Comparison of ENCODE assay signal across 14 cellular contexts in the genomic region with DNA sequence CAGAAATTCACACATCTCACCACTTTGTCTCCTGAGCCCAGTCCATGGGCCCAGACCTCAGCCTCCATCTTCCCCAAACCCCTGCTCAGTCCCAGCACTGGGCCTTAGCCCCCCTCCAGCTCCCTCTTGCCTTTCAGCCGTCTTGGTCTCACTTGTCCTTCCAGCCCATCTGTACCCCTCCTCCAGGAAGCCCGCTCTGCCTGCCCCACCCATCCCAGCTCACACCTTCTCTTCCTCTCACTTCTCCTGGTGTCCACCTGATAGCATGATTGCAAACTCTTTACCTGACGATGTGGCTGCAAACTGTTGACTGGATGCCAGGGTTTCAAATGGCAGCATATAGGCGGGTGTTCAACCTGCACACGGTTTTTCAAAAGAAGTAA.
DNase-seq lines count a peak whose midpoint lies in the region; ATAC-seq and TF ChIP-seq lines count a peak whose summit lies in the region.
"Had no signal": no experiment of that assay in that cellular context is flagged by ENCODE, and none has a peak within 500 bp of the region (broad histone marks: within the 10 kb centered on the region; RNA-seq: fewer than 3 reads in every experiment).

No MANE protein-coding gene starts in this region.

- no peaks in the 10 kb centered on the region for H3K27me3 Mint-ChIP-seq in T-helper 1 cell treated with Interleukin-12 subunit alpha and Interleukin-12 subunit beta and Interleukin-4 antibody, amounts not matched to agents 30 μg/mL and 1 μg/mL, for 36 hours (ENCODE audit: low read depth)
- no peaks in the 10 kb centered on the region for H3K27me3 Mint-ChIP-seq in stimulated activated naive CD8-positive, alpha-beta T cell treated with anti-CD3 and anti-CD28 coated beads, Interleukin-15, Interleukin-2, amounts not matched to agents 100 ng/mL and 50 ng/mL, for 24 hours
- no peaks in the 10 kb centered on the region for H3K27me3 Mint-ChIP-seq in activated CD4-positive, alpha-beta memory T cell treated with anti-CD3 and anti-CD28 coated beads, Interleukin-2, amount 10 ng/mL, durations not matched to agents 7 days and 5 days
- H3K27me3 Mint-ChIP-seq: activated CD4-positive, alpha-beta memory T cell treated with anti-CD3 and anti-CD28 coated beads for 36 hours; CD4-positive, alpha-beta memory T cell had no signal

- H3K27me3 ChIP-seq in lower lobe of right lung (ENCODE audit: low read depth): no peaks in the 10 kb centered on the region
- H3K27me3 ChIP-seq: adrenal gland, right atrium auricular region had no signal

- no peak overlapping the region for H3K27ac ChIP-seq in lower lobe of right lung
- H3K27ac ChIP-seq: adrenal gland, RWPE1, thoracic aorta had no signal

- H3K9me3 Mint-ChIP-seq in T-helper 1 cell treated with Interleukin-12 subunit alpha and Interleukin-12 subunit beta and Interleukin-4 antibody, amounts not matched to agents 30 μg/mL and 1 μg/mL, for 36 hours: no peaks in the 10 kb centered on the region
- no peaks in the 10 kb centered on the region for H3K9me3 Mint-ChIP-seq in stimulated activated naive CD8-positive, alpha-beta T cell treated with anti-CD3 and anti-CD28 coated beads, Interleukin-15, Interleukin-2, amounts not matched to agents 100 ng/mL and 50 ng/mL, for 24 hours
- no peaks in the 10 kb centered on the region for H3K9me3 Mint-ChIP-seq in activated CD4-positive, alpha-beta memory T cell treated with anti-CD3 and anti-CD28 coated beads, Interleukin-2, amount 10 ng/mL, durations not matched to agents 7 days and 5 days
- H3K9me3 Mint-ChIP-seq: activated CD4-positive, alpha-beta memory T cell treated with anti-CD3 and anti-CD28 coated beads for 36 hours; CD4-positive, alpha-beta memory T cell had no signal

- intact Hi-C loops in lower lobe of right lung (cut with DNase I): no loop called here

- peaks cover 12% of the 10 kb centered on the region for H3K4me1 Mint-ChIP-seq in T-helper 1 cell treated with Interleukin-12 subunit alpha and Interleukin-12 subunit beta and Interleukin-4 antibody, amounts not matched to agents 30 μg/mL and 1 μg/mL, for 36 hours (ENCODE audit: low read depth)
- H3K4me1 Mint-ChIP-seq in stimulated activated naive CD8-positive, alpha-beta T cell treated with anti-CD3 and anti-CD28 coated beads, Interleukin-15, Interleukin-2, amounts not matched to agents 100 ng/mL and 50 ng/mL, for 24 hours (ENCODE audit: low read depth): no peaks in the 10 kb centered on the region
- H3K4me1 Mint-ChIP-seq in activated CD4-positive, alpha-beta memory T cell treated with anti-CD3 and anti-CD28 coated beads, Interleukin-2, amount 10 ng/mL, durations not matched to agents 7 days and 5 days: peaks cover 15% of the 10 kb centered on the region

- H3K9me3 ChIP-seq in lower lobe of right lung: no peaks in the 10 kb centered on the region
- H3K9me3 ChIP-seq: adrenal gland, right atrium auricular region, thoracic aorta had no signal

- ATAC-seq in stimulated activated naive CD8-positive, alpha-beta T cell treated with anti-CD3 and anti-CD28 coated beads, Interleukin-15, Interleukin-2, amounts not matched to agents 100 U/mL and 50 U/mL, for 24 hours: no peak
- no peak for ATAC-seq in lower lobe of right lung
- ATAC-seq in GM21423 (IDR thresholded peaks at IDR 0.05; ENCODE audit: unreplicated experiment): no peak

- peaks cover 29% of the 10 kb centered on the region for H3K4me1 ChIP-seq in lower lobe of right lung
- H3K4me1 ChIP-seq: adrenal gland had no signal

- POLR2A ChIA-PET in activated CD4-positive, alpha-beta memory T cell treated with anti-CD3 and anti-CD28 coated beads, Interleukin-2, amount 10 ng/mL, durations not matched to agents 7 days and 5 days (lab: Charles Lee): interaction anchor here (1.0 to 1.7 kb wide), 3 partner anchors 43 to 97 kb away, joined by 4 to 5 read pairs (median 5); a partner anchor contains a TSS

- peaks cover 20% of the 10 kb centered on the region for H3K36me3 Mint-ChIP-seq in T-helper 1 cell treated with Interleukin-12 subunit alpha and Interleukin-12 subunit beta and Interleukin-4 antibody, amounts not matched to agents 30 μg/mL and 1 μg/mL, for 36 hours (ENCODE audit: low read depth)
- H3K36me3 Mint-ChIP-seq in stimulated activated naive CD8-positive, alpha-beta T cell treated with anti-CD3 and anti-CD28 coated beads, Interleukin-15, Interleukin-2, amounts not matched to agents 100 ng/mL and 50 ng/mL, for 24 hours (ENCODE audit: low read depth): no peaks in the 10 kb centered on the region
- H3K36me3 Mint-ChIP-seq in activated CD4-positive, alpha-beta memory T cell treated with anti-CD3 and anti-CD28 coated beads, Interleukin-2, amount 10 ng/mL, durations not matched to agents 7 days and 5 days (ENCODE audit: low read depth): no peaks in the 10 kb centered on the region

- H3K4me3 Mint-ChIP-seq in T-helper 1 cell treated with Interleukin-12 subunit alpha and Interleukin-12 subunit beta and Interleukin-4 antibody, amounts not matched to agents 30 μg/mL and 1 μg/mL, for 36 hours: no peak overlapping the region
- H3K4me3 Mint-ChIP-seq in stimulated activated naive CD8-positive, alpha-beta T cell treated with anti-CD3 and anti-CD28 coated beads, Interleukin-15, Interleukin-2, amounts not matched to agents 100 ng/mL and 50 ng/mL, for 24 hours: no peak overlapping the region
- no peak overlapping the region for H3K4me3 Mint-ChIP-seq in activated CD4-positive, alpha-beta memory T cell treated with anti-CD3 and anti-CD28 coated beads, Interleukin-2, amount 10 ng/mL, durations not matched to agents 7 days and 5 days
- H3K4me3 Mint-ChIP-seq: activated CD4-positive, alpha-beta memory T cell treated with anti-CD3 and anti-CD28 coated beads for 36 hours had no signal

- H3K36me3 ChIP-seq in lower lobe of right lung: peaks cover 70% of the 10 kb centered on the region

- CTCF ChIA-PET in activated CD4-positive, alpha-beta memory T cell treated with anti-CD3 and anti-CD28 coated beads, Interleukin-2, amount 10 ng/mL, durations not matched to agents 7 days and 5 days (lab: Charles Lee): interaction anchor here (0.6 to 4.7 kb wide), 20 partner anchors 12 to 370 kb away, joined by 3 to 58 read pairs (median 5); a partner anchor contains a TSS

- no peak for DNase-seq in T-helper 1 cell
- DNase-seq in stimulated activated naive CD8-positive, alpha-beta T cell treated with anti-CD3 and anti-CD28 coated beads, Interleukin-15, Interleukin-2, amounts not matched to agents 100 U/mL and 50 U/mL, for 24 hours: no peak
- DNase-seq in lower lobe of right lung: peak; percentile 36
- DNase-seq in activated CD4-positive, alpha-beta memory T cell treated with anti-CD3 and anti-CD28 coated beads, Interleukin-2, amount 10 ng/mL, durations not matched to agents 7 days and 5 days: no peak
- no peak for DNase-seq in activated T-cell treated with anti-CD3 and anti-CD28 coated beads, Interleukin-2, amount 50 U/mL, for 1 hour

- no peak overlapping the region for H3K4me3 ChIP-seq in lower lobe of right lung
- H3K4me3 ChIP-seq: adrenal gland, right atrium auricular region, thoracic aorta had no signal

- TF ChIP-seq CTCF in lower lobe of right lung (IDR thresholded peaks at IDR 0.05): no peak

- peak overlapping the region; percentile 52 for H3K27ac Mint-ChIP-seq in T-helper 1 cell treated with Interleukin-12 subunit alpha and Interleukin-12 subunit beta and Interleukin-4 antibody, amounts not matched to agents 30 μg/mL and 1 μg/mL, for 36 hours
- H3K27ac Mint-ChIP-seq in stimulated activated naive CD8-positive, alpha-beta T cell treated with anti-CD3 and anti-CD28 coated beads, Interleukin-15, Interleukin-2, amounts not matched to agents 100 ng/mL and 50 ng/mL, for 24 hours: peak overlapping the region; percentile 31
- H3K27ac Mint-ChIP-seq in activated CD4-positive, alpha-beta memory T cell treated with anti-CD3 and anti-CD28 coated beads, Interleukin-2, amount 10 ng/mL, durations not matched to agents 7 days and 5 days: no peak overlapping the region
- H3K27ac Mint-ChIP-seq: activated CD4-positive, alpha-beta memory T cell treated with anti-CD3 and anti-CD28 coated beads for 36 hours had no signal
